ENCODE assay signal across 17 cellular contexts in the genomic region with DNA sequence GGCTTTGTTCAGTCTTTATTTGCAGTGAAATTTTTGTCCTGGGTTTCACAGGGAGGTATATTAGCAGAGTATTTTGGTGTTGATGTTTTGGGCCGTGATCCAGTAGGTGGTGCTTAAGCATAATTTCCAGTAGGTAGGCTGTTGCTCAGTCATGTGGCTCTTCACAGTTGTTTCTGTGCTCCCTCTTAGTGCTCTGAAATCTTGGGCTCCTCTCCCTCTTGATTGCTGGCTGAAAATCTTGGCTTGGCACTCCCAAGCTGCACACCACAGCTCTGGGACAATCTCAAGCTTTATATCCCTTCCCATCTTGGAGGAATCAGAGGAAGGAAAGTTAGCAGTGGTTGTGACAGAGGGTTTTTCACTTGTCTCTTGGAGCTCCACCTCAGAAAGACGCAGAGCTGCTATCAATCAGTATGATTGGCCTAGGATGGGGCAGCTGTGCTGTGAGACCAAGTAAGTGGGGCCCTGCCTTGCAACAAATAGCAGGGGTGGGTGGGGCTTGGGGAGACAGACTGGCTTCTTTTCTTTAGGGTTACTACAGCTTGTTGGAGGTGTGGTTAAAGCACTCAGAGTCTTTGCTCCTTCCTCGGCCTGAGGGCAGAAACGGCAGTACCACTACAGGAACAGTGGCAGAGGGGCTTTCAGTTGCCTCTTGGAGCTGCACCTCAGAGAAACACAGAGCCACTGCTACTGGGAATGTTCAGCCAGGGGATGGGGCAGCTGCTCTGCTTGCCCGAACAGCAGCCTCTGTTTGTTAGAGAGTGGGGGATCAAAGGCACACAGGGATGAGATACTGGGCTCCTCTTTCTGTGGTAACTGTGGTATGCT.
DNase-seq lines count a peak whose midpoint lies in the region; ATAC-seq, FAIRE-seq and TF ChIP-seq lines count a peak whose summit lies in the region.
"Had no signal": no experiment of that assay in that cellular context is flagged by ENCODE, and none has a peak within 500 bp of the region (broad histone marks: within the 10 kb centered on the region; RNA-seq: fewer than 3 reads in every experiment).

No MANE protein-coding gene starts in this region.

- DNase-seq in GM12878 (ENCODE audit: low read depth, low spot score) (no peak), iPS-NIHi7 (ENCODE audit: extremely low spot score) (peak; percentile 19), thoracic aorta (ENCODE audit: low spot score) (no peak), CD14-positive monocyte (ENCODE audit: low spot score) (no peak), NCI-H510A treated with DMSO at 0.1 percent for 48 hours (lab: John Stamatoyannopoulos, UW) (no peak)
- no peak for DNase-seq in central memory CD4-positive, alpha-beta T cell
- DNase-seq: activated B cell treated with CpG ODN at 0.5 μM for 24 hours; activated naive CD8-positive, alpha-beta T cell treated with anti-CD3 and anti-CD28 coated beads, Interleukin-2, amount 50 U/mL, for 24 hours; DND-41; glutamatergic neuron; IMR-90; NCI-H1436; NCI-H82 had no signal

- TF ChIP-seq RAD21 in GM12878 (IDR thresholded peaks at IDR 0.05; ENCODE audit: insufficient read depth, low read depth, low read length): peak; percentile 39; the same call in 1 of the 2 replicates

- H3K4me1 ChIP-seq in GM12878 (ENCODE audit: control insufficient read depth, insufficient read depth, low read length) (no peaks in the 10 kb centered on the region), thoracic aorta (ENCODE audit: control insufficient read depth in 1 of 2, low read depth in 2 of 2) (no peaks in the 10 kb centered on the region)
- H3K4me1 ChIP-seq: BLaER1 had no signal

- in situ Hi-C loops in GM12878 (cut with MboI): no loop called here

- H3K4me2 ChIP-seq in GM12878 (ENCODE audit: control insufficient read depth, insufficient read depth): no peak overlapping the region
- H3K4me2 ChIP-seq: BLaER1 had no signal

- no peak overlapping the region for H3K9ac ChIP-seq in GM12878 (ENCODE audit: control insufficient read depth, insufficient read depth, low read length)
- H3K9ac ChIP-seq: BLaER1 had no signal

- WGBS in GM12878 (ENCODE audit: insufficient coverage, insufficient replicate concordance, low lambda C conversion rate, missing lambda C conversion rate): 2% methylated on average over 5 of the region's 5 CpGs

- POLR2A ChIA-PET in GM12878 (lab: Charles Lee): no interaction called here

- no peaks in the 10 kb centered on the region for H3K79me2 ChIP-seq in GM12878 (ENCODE audit: control insufficient read depth, insufficient read depth, low read length)

- SMC1A ChIA-PET in GM12878 (lab: Charles Lee; ENCODE audit: uncharacterized antibody, unreplicated experiment): interaction anchor here (0.7 to 1.5 kb wide), 2 partner anchors 12 to 396 kb away, joined by 3 read pairs; no protein-coding TSS in a partner anchor

- peaks cover 0 to 8% (median 4%) of the 10 kb centered on the region in 7 donors for H3K9me3 Mint-ChIP-seq in CD14-positive monocyte

- no peaks in the 10 kb centered on the region for H4K20me1 ChIP-seq in GM12878 (ENCODE audit: control insufficient read depth, insufficient read depth)
- H4K20me1 ChIP-seq: BLaER1 had no signal

- no peaks in the 10 kb centered on the region for H3K27me3 ChIP-seq in GM12878 (replicated peaks in 1 of 2; ENCODE audit: control insufficient read depth in 2 of 2, insufficient read depth in 2 of 2, low read length in 1 of 2)
- no peaks in the 10 kb centered on the region for H3K27me3 ChIP-seq in thoracic aorta (replicated peaks; ENCODE audit: insufficient read depth)
- H3K27me3 ChIP-seq: BLaER1 had no signal

- H3K9me3 ChIP-seq in GM12878 (replicated peaks; ENCODE audit: control insufficient read depth, insufficient read depth, low read length) (no peaks in the 10 kb centered on the region), thoracic aorta (no peaks in the 10 kb centered on the region)

- no peak for FAIRE-seq in GM12878 (lab: Jason Lieb, UNC)

- ATAC-seq in HG03432 (IDR thresholded peaks at IDR 0.05; ENCODE audit: unreplicated experiment): peak; percentile 40
- peak; percentile 50 for ATAC-seq in GM12878
- peak; percentile 39 for ATAC-seq in thoracic aorta (ENCODE audit: insufficient number of reproducible peaks, low FRiP score, low read depth)
- no peak for ATAC-seq in HG02588 (IDR thresholded peaks at IDR 0.05; ENCODE audit: unreplicated experiment)
- ATAC-seq: activated naive CD8-positive, alpha-beta T cell treated with anti-CD3 and anti-CD28 coated beads, Interleukin-2, amount 50 U/mL, for 24 hours had no signal

- no peak for TF ChIP-seq EP300 in GM12878 (IDR thresholded peaks at IDR 0.05; ENCODE audit: borderline replicate concordance in 1 of 2, control insufficient read depth in 1 of 2, low read depth in 2 of 2, low read length in 2 of 2)

- intact Hi-C loops in GM12878 (cut with micrococcal nuclease; ENCODE audit: unreplicated experiment) (no loop called here), CD14-positive monocyte (cut with micrococcal nuclease) (no loop called here)

- H3K27ac Mint-ChIP-seq in CD14-positive monocyte: peak overlapping the region in 1 of 7 donors; percentile 36
- H3K27ac Mint-ChIP-seq: activated B cell treated with CpG ODN at 0.5 μM for 24 hours; activated naive CD8-positive, alpha-beta T cell treated with anti-CD3 and anti-CD28 coated beads, Interleukin-2, amount 50 U/mL, for 24 hours had no signal

- RAD21 ChIA-PET in GM12878 (lab: Charles Lee; ENCODE audit: unreplicated experiment): no interaction called here

- no peak overlapping the region for H3K4me3 ChIP-seq in GM12878
- H3K4me3 ChIP-seq in thoracic aorta: no peak overlapping the region
- H3K4me3 ChIP-seq: BLaER1, SK-N-MC had no signal

- H3K4me3 Mint-ChIP-seq in CD14-positive monocyte: no peak overlapping the region
- H3K4me3 Mint-ChIP-seq: activated B cell treated with CpG ODN at 0.5 μM for 24 hours; activated naive CD8-positive, alpha-beta T cell treated with anti-CD3 and anti-CD28 coated beads, Interleukin-2, amount 50 U/mL, for 24 hours had no signal

- H3K36me3 ChIP-seq in GM12878 (ENCODE audit: control insufficient read depth in 2 of 2, insufficient read depth in 2 of 2, low read length in 1 of 2) (no peaks in the 10 kb centered on the region), thoracic aorta (no peaks in the 10 kb centered on the region)
- H3K36me3 ChIP-seq: BLaER1 had no signal

- H2AFZ ChIP-seq in GM12878 (ENCODE audit: control insufficient read depth, low read depth, low read length): no peak overlapping the region

- H3K27ac ChIP-seq in GM12878 (ENCODE audit: control insufficient read depth, insufficient read depth) (no peak overlapping the region), thoracic aorta (peak overlapping the region in 1 of 2 donors; percentile 9)
- H3K27ac ChIP-seq: BLaER1, SK-N-MC had no signal

- peak in 1 of 3 experiments; percentile 6; a peak in 1 of 6 replicates for TF ChIP-seq CTCF in GM12878 (IDR thresholded peaks at IDR 0.05 in 2 of 3, conservative IDR thresholded peaks at IDR 0.05 in 1 of 3; ENCODE audit: control insufficient read depth in 2 of 3, extremely low read depth in 1 of 3, insufficient read depth in 1 of 3, low read depth in 3 of 3, low read length in 3 of 3)
- no peak for TF ChIP-seq CTCF in thoracic aorta (IDR thresholded peaks at IDR 0.05)
- TF ChIP-seq CTCF in CD14-positive monocyte (IDR thresholded peaks at IDR 0.05): no peak

- BruUV-seq in GM12878 (replicated peaks; lab: Mats Ljungman, UMichigan): no TSS peak

- CTCF ChIA-PET in GM12878 (lab: Yijun Ruan, JAX): no interaction called here

- H3K36me3 Mint-ChIP-seq in CD14-positive monocyte: no peaks in the 10 kb centered on the region

- TF ChIP-seq POLR2A in GM12878 (IDR thresholded peaks at IDR 0.05; ENCODE audit: low read depth, low read length): no peak

- no peaks in the 10 kb centered on the region for H3K4me1 Mint-ChIP-seq in CD14-positive monocyte
- H3K4me1 Mint-ChIP-seq: activated B cell treated with CpG ODN at 0.5 μM for 24 hours; activated naive CD8-positive, alpha-beta T cell treated with anti-CD3 and anti-CD28 coated beads, Interleukin-2, amount 50 U/mL, for 24 hours had no signal

- H3K27me3 Mint-ChIP-seq in CD14-positive monocyte (ENCODE audit: low read depth in 3 of 3): no peaks in the 10 kb centered on the region
- H3K27me3 Mint-ChIP-seq: activated B cell treated with CpG ODN at 0.5 μM for 24 hours; activated naive CD8-positive, alpha-beta T cell treated with anti-CD3 and anti-CD28 coated beads, Interleukin-2, amount 50 U/mL, for 24 hours had no signal

TF ChIP-seq in GM12878, 131 proteins besides CTCF, POLR2A, EP300 and RAD21:
- TF ChIP-seq, protein P1, sequence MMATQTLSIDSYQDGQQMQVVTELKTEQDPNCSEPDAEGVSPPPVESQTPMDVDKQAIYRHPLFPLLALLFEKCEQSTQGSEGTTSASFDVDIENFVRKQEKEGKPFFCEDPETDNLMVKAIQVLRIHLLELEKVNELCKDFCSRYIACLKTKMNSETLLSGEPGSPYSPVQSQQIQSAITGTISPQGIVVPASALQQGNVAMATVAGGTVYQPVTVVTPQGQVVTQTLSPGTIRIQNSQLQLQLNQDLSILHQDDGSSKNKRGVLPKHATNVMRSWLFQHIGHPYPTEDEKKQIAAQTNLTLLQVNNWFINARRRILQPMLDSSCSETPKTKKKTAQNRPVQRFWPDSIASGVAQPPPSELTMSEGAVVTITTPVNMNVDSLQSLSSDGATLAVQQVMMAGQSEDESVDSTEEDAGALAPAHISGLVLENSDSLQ (IDR thresholded peaks at IDR 0.05): 0 out of 2 replicates have a peak, but pooled peaks have one; percentile 9
- no peak for TF ChIP-seq SP1 (IDR thresholded peaks at IDR 0.05; ENCODE audit: low read depth, low read length)
